In the genomic region with DNA sequence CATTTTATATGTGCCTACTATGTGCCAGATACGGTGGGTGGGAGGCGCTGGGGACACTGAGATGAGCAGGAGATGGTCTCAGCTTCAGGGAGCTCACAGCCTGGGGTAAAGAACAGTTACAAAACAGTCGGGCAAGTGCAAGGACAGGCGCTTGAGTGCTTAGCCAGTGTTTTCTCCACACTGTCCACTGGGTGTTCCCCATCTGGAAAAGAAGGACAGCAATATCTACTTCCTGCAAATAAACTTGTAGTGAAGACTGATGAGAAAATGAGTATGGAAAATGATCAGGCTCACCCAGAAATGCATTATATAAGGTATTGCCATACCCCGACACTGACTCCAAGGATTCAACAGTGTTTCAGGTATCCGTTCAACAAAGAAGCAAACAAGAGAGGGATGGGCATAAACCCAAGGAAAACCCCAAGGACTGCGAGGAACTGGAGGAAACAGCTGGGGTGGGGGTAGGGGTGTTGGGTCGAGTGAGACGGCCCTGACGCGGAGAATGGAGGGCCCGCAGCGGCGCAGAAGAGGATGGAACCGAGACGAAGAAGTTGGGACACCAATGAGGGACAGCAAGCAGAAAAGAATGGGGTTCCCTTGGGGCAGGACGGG, we compare ENCODE assay signal across 8 cellular contexts. TPM values are rescaled to one million over a fixed set of nuclear protein-coding genes. Genes with fewer than 3 reads are reported as not detected.
DNase-seq lines count a peak whose midpoint lies in the region; ATAC-seq, FAIRE-seq and TF ChIP-seq lines count a peak whose summit lies in the region.

No MANE protein-coding gene starts in this region.

- no peaks in the 10 kb centered on the region for H3K9me3 Mint-ChIP-seq in naive B cell

- H3K27me3 ChIP-seq in SK-N-SH (ENCODE audit: insufficient read depth), result peaks cover 5% of the 10 kb centered on the region
- H3K27me3 ChIP-seq in esophagus muscularis mucosa, result no peaks in the 10 kb centered on the region

- TF ChIP-seq EP300 in SK-N-SH (IDR thresholded peaks at IDR 0.05; ENCODE audit: borderline replicate concordance in 1 of 2, low read depth in 1 of 2, low read length in 1 of 2) (no peak), esophagus muscularis mucosa (IDR thresholded peaks at IDR 0.05) (no peak)

- 3% methylated on average over 16 of the region's 17 CpGs for WGBS in SK-N-SH (ENCODE audit: low lambda C conversion rate)
- WGBS in esophagus muscularis mucosa, result 40% methylated on average over 17 of the region's 17 CpGs

- no peaks in the 10 kb centered on the region for H3F3A ChIP-seq in SK-N-SH (replicated peaks; ENCODE audit: insufficient read depth)

- CTCF ChIA-PET in SK-N-SH (lab: Yijun Ruan, JAX), result no interaction called here

- peak overlapping the region; percentile 89 to 97 (median 94) for H3K4me3 Mint-ChIP-seq in naive B cell

- no peaks in the 10 kb centered on the region for H3K9me2 ChIP-seq in SK-N-SH

- intact Hi-C loops in esophagus muscularis mucosa (cut with DNase I), result no loop called here

- peaks cover 4 to 8% (median 8%) of the 10 kb centered on the region in 3 donors for H3K27me3 Mint-ChIP-seq in naive B cell

- peak; percentile 89 for FAIRE-seq in GM19239 (lab: Jason Lieb, UNC)

- peaks cover 27% of the 10 kb centered on the region for H3K79me2 ChIP-seq in SK-N-SH (ENCODE audit: insufficient read depth)

- H4K20me1 ChIP-seq in SK-N-SH (ENCODE audit: insufficient read depth), result peaks cover 7% of the 10 kb centered on the region

- H2AFZ ChIP-seq in SK-N-SH (ENCODE audit: low read depth), result 0 out of 2 replicates have a peak overlapping the region, but pooled peaks have one; percentile 37

- DNase-seq in AG08395 (ENCODE audit: low spot score) (peak; percentile 41), GM19239 (ENCODE audit: insufficient read length, low spot score) (no peak), SK-N-SH (peak; percentile 37), esophagus muscularis mucosa (ENCODE audit: extremely low spot score) (no peak), naive B cell (no peak), NOMO-1 treated with dmso at 0.1 percent for 144 hours (lab: John Stamatoyannopoulos, UW; ENCODE audit: unreplicated experiment) (no peak), NCI-H187 (lab: John Stamatoyannopoulos, UW) (no peak), ureter (ENCODE audit: low spot score) (no peak)

- peak; percentile 34 for TF ChIP-seq CTCF in SK-N-SH (IDR thresholded peaks at IDR 0.05)
- peak in 1 of 3 experiments; percentile 19 for TF ChIP-seq CTCF in esophagus muscularis mucosa (IDR thresholded peaks at IDR 0.05)

- H3K9me3 ChIP-seq in SK-N-SH, result no peaks in the 10 kb centered on the region
- H3K9me3 ChIP-seq in esophagus muscularis mucosa, result no peaks in the 10 kb centered on the region

- H3K36me3 ChIP-seq in SK-N-SH (replicated peaks in 1 of 2; ENCODE audit: control insufficient read depth in 1 of 2, insufficient read depth in 2 of 2, low read length in 1 of 2) (no peaks in the 10 kb centered on the region), esophagus muscularis mucosa (no peaks in the 10 kb centered on the region)

- H3K4me1 Mint-ChIP-seq in naive B cell, result peaks cover 17 to 36% (median 28%) of the 10 kb centered on the region in 3 donors

- peaks cover 0 to 11% of the 10 kb centered on the region in 2 experiments; a peak in 2 of 4 replicates for H3K4me1 ChIP-seq in SK-N-SH (ENCODE audit: control insufficient read depth in 1 of 2, insufficient read depth in 2 of 2, low read depth in 1 of 2, low read length in 1 of 2)
- peaks cover 11 to 25% (median 19%) of the 10 kb centered on the region in 4 donors for H3K4me1 ChIP-seq in esophagus muscularis mucosa

- H3K4me2 ChIP-seq in SK-N-SH, result peak overlapping the region; percentile 74

- TF ChIP-seq RAD21 in SK-N-SH (IDR thresholded peaks at IDR 0.05; ENCODE audit: low read length), result no peak

- peak overlapping the region; percentile 18 to 96 (median 78) for H3K27ac Mint-ChIP-seq in naive B cell

- H3K36me3 Mint-ChIP-seq in naive B cell, result peaks cover 0 to 7% of the 10 kb centered on the region in 2 donors

- peak overlapping the region; percentile 64 to 67 for H3K4me3 ChIP-seq in SK-N-SH (ENCODE audit: low read depth in 2 of 2, low read length in 1 of 2)
- H3K4me3 ChIP-seq in esophagus muscularis mucosa, result peak overlapping the region; percentile 65 to 83 (median 72)

- peak overlapping the region in 1 of 2 experiments; percentile 50; a peak in 2 of 4 replicates for H3K27ac ChIP-seq in SK-N-SH (ENCODE audit: low read depth in 2 of 2, low read length in 1 of 2)
- peak overlapping the region; percentile 67 to 82 (median 76) for H3K27ac ChIP-seq in esophagus muscularis mucosa (replicated peaks in 1 of 4)

- peak overlapping the region; percentile 65 for H3K9ac ChIP-seq in SK-N-SH

- no peak for TF ChIP-seq POLR2A in esophagus muscularis mucosa (IDR thresholded peaks at IDR 0.05; ENCODE audit: low read depth)

- peak; percentile 15 to 21 for ATAC-seq in naive B cell (ENCODE audit: low read depth in 2 of 2)

- POLR2A ChIA-PET in SK-N-SH (lab: Yijun Ruan, JAX), result no interaction called here

TF ChIP-seq in SK-N-SH, 30 proteins besides CTCF, POLR2A, EP300 and RAD21:
- TF ChIP-seq MXI1 (IDR thresholded peaks at IDR 0.05; ENCODE audit: low read depth, low read length), result no peak
- TF ChIP-seq RXRA (IDR thresholded peaks at IDR 0.05; ENCODE audit: borderline replicate concordance, low read depth), result no peak
- no peak for TF ChIP-seq EZH2phosphoT487 (IDR thresholded peaks at IDR 0.05; ENCODE audit: borderline replicate concordance, low read depth)
- no peak for TF ChIP-seq GABPA (IDR thresholded peaks at IDR 0.05; ENCODE audit: low read depth)
- TF ChIP-seq RCOR1 (IDR thresholded peaks at IDR 0.05; ENCODE audit: low read length), result no peak
- TF ChIP-seq FOSL2 (IDR thresholded peaks at IDR 0.05; ENCODE audit: borderline replicate concordance, low read depth), result no peak
- no peak for TF ChIP-seq JUND (IDR thresholded peaks at IDR 0.05)
- TF ChIP-seq SIN3A (IDR thresholded peaks at IDR 0.05; ENCODE audit: borderline replicate concordance, low read depth, low read length), result no peak
- TF ChIP-seq CHD2 (IDR thresholded peaks at IDR 0.05; ENCODE audit: low read length, partially characterized antibody), result no peak
- no peak for TF ChIP-seq ELF1 (IDR thresholded peaks at IDR 0.05)
- no peak for TF ChIP-seq TCF12 (IDR thresholded peaks at IDR 0.05)

RNA-seq across cellular contexts. Expression of gene TMEM185A, which starts 0.8 kb away (rescaled TPM):
- polyA plus RNA-seq in SK-N-SH (2012; rRNA removed), result 11.9 and 13.8 TPM in 2 replicates
- polyA plus RNA-seq in SK-N-SH (2012; cell fraction: cytosol; rRNA removed), result 15.1 and 17.1 TPM in 2 replicates
- 10.5 and 14.4 TPM in 2 replicates for polyA plus RNA-seq in SK-N-SH (2012; cell fraction: nucleus; rRNA removed)
- total RNA-seq in esophagus muscularis mucosa, result 10 to 100 TPM; 11.2 to 26.2 (median 16.5) TPM
- polyA plus RNA-seq in naive B cell (ENCODE audit: low read depth in 6 of 6), result 10 to 100 TPM in 5 of 6 donors, 1 to 10 TPM in 1; 9.1 to 23.7 (median 16.7) TPM
- 35.0 TPM for total RNA-seq in ureter

RNA-seq across cellular contexts. Expression of gene HSFX2, which starts 35.7 kb away (rescaled TPM):
- polyA plus RNA-seq in SK-N-SH (2012; rRNA removed) (0.06 and 0.07 TPM in 2 replicates), naive B cell (ENCODE audit: low read depth in 6 of 6) (under 1 TPM in 3 of 6 donors, not detected in 3; 0.18 to 0.72 (median 0.30) TPM)
- 0.05 and 0.13 TPM in 2 replicates for polyA plus RNA-seq in SK-N-SH (2012; cell fraction: cytosol; rRNA removed)
- polyA plus RNA-seq in SK-N-SH (2012; cell fraction: nucleus; rRNA removed), result 0.13 and 0.52 TPM in 2 replicates
- total RNA-seq in esophagus muscularis mucosa (under 1 TPM in 1 of 4 donors, not detected in 3; 0.45 TPM), ureter (not detected)

RNA-seq across cellular contexts. Expression of gene MAGEA9B, which starts 43.5 kb away (rescaled TPM):
- polyA plus RNA-seq in SK-N-SH (2012; rRNA removed) (0.37 and 0.38 TPM in 2 replicates), naive B cell (ENCODE audit: low read depth in 6 of 6) (not detected)
- 0.22 and 0.42 TPM in 2 replicates for polyA plus RNA-seq in SK-N-SH (2012; cell fraction: cytosol; rRNA removed)
- 0.17 and 0.22 TPM in 2 replicates for polyA plus RNA-seq in SK-N-SH (2012; cell fraction: nucleus; rRNA removed)
- total RNA-seq in esophagus muscularis mucosa (not detected), ureter (not detected)

Comparison
In these comparisons a context has a peak if more than half of its experiments do, and no peak if none do; other contexts are left out.
1. DNase-seq: peak in AG08395 (single experiment) and SK-N-SH (single experiment); none in GM19239 (single experiment), esophagus muscularis mucosa (single experiment), naive B cell (single experiment), NOMO-1 treated with dmso at 0.1 percent for 144 hours (single experiment), NCI-H187 (0 of 2) and ureter (single experiment).